In genomic region chr22:29607426-29607825, GRCh38 we compare ENCODE assay signal across 16 cellular contexts. TPM values are rescaled to one million over a fixed set of nuclear protein-coding genes. Genes with fewer than 3 reads are reported as not detected.
DNase-seq lines count a peak whose midpoint lies in the region; ATAC-seq and TF ChIP-seq lines count a peak whose summit lies in the region.
"Had no signal": no experiment of that assay in that cellular context is flagged by ENCODE, and none has a peak within 500 bp of the region (broad histone marks: within the 10 kb centered on the region; RNA-seq: fewer than 3 reads in every experiment).

No MANE protein-coding gene starts in this region.

- H3K56ac ChIP-seq in IMR-90 (ENCODE audit: extremely low read depth, insufficient read depth, low read length), result no peak overlapping the region

- H3K4me2 ChIP-seq in IMR-90 (ENCODE audit: low read depth, low read length) (no peak overlapping the region), neuronal stem cell (ENCODE audit: insufficient read depth, low read length, poor library complexity, severe bottlenecking) (no peak overlapping the region)
- H3K4me2 ChIP-seq: BLaER1 treated with 17β-estradiol and CSF1 and Interleukin-3, amounts not matched to agents 10 nM and 100 nM had no signal

- H3K4me3 ChIP-seq in IMR-90 (ENCODE audit: insufficient read depth, low read depth, low read length) (no peak overlapping the region), Panc1 (ENCODE audit: low read depth in 2 of 2, low read length in 2 of 2) (no peak overlapping the region), neuronal stem cell (ENCODE audit: low read length in 2 of 2) (no peak overlapping the region)
- H3K4me3 ChIP-seq: BLaER1 treated with 17β-estradiol and CSF1 and Interleukin-3, amounts not matched to agents 10 nM and 100 nM had no signal

- H2BK120ac ChIP-seq in IMR-90 (ENCODE audit: low read depth, low read length) (no peak overlapping the region), neuronal stem cell (ENCODE audit: low read depth, low read length) (no peak overlapping the region)

- H3K18ac ChIP-seq in IMR-90 (ENCODE audit: low read depth, low read length) (no peak overlapping the region), neuronal stem cell (ENCODE audit: low read length) (no peak overlapping the region)

- H3K9ac ChIP-seq in IMR-90 (ENCODE audit: low read depth, low read length), result no peak overlapping the region
- H3K9ac ChIP-seq in neuronal stem cell (ENCODE audit: low read depth, low read length, poor library complexity), result no peak overlapping the region
- H3K9ac ChIP-seq: BLaER1 treated with 17β-estradiol and CSF1 and Interleukin-3, amounts not matched to agents 10 nM and 100 nM had no signal

- no peak overlapping the region for H2AFZ ChIP-seq in IMR-90 (replicated peaks; ENCODE audit: low read length, poor library complexity)
- no peak overlapping the region for H2AFZ ChIP-seq in neuronal stem cell (ENCODE audit: low read length)

- H3K9me1 ChIP-seq in IMR-90 (ENCODE audit: insufficient read depth, low read length), result peaks cover 6% of the 10 kb centered on the region

- intact Hi-C loops in IMR-90 (cut with micrococcal nuclease), result no loop called here
- intact Hi-C loops in Panc1 (cut with micrococcal nuclease; ENCODE audit: unreplicated experiment), result no loop called here

- H2BK5ac ChIP-seq in IMR-90 (ENCODE audit: low read depth, low read length, poor library complexity, severe bottlenecking) (no peak overlapping the region), neuronal stem cell (ENCODE audit: low read length) (no peak overlapping the region)

- H3K27me3 ChIP-seq in IMR-90 (ENCODE audit: control insufficient read depth, insufficient read depth, low read length) (no peaks in the 10 kb centered on the region), Panc1 (ENCODE audit: control insufficient read depth, insufficient read depth, low read length) (no peaks in the 10 kb centered on the region), neuronal stem cell (ENCODE audit: control insufficient read depth in 3 of 3, insufficient read depth in 3 of 3, low read depth in 1 of 3, low read length in 3 of 3) (no peaks in the 10 kb centered on the region)
- H3K27me3 ChIP-seq: BLaER1 treated with 17β-estradiol and CSF1 and Interleukin-3, amounts not matched to agents 10 nM and 100 nM had no signal

- H3K79me1 ChIP-seq in IMR-90 (ENCODE audit: low read depth in 1 of 2, low read length in 2 of 2), result peaks cover 12 to 56% of the 10 kb centered on the region in 2 experiments
- no peaks in the 10 kb centered on the region for H3K79me1 ChIP-seq in neuronal stem cell (ENCODE audit: low read depth, low read length)

- H2AK9ac ChIP-seq in IMR-90 (replicated peaks; ENCODE audit: low read depth, low read length, poor library complexity), result no peak overlapping the region

- POLR2A ChIA-PET in IMR-90 (lab: Charles Lee; ENCODE audit: unreplicated experiment), result no interaction called here
- POLR2A ChIA-PET in Panc1 (lab: Charles Lee), result no interaction called here

- no peak overlapping the region for H2BK20ac ChIP-seq in IMR-90 (ENCODE audit: low read depth, low read length)

- H3K4me1 ChIP-seq in IMR-90 (ENCODE audit: control insufficient read depth, insufficient read depth, low read length) (peaks cover 10% of the 10 kb centered on the region; the same call in 1 of the 2 replicates), Panc1 (ENCODE audit: control insufficient read depth, insufficient read depth, low read length) (peaks cover 22% of the 10 kb centered on the region), neuronal stem cell (ENCODE audit: control insufficient read depth in 2 of 2, insufficient read depth in 1 of 2, low read depth in 1 of 2, low read length in 2 of 2) (peaks cover 1 to 2% of the 10 kb centered on the region in 2 donors)

- H3K27ac ChIP-seq in IMR-90 (ENCODE audit: insufficient read depth, low read length), result no peak overlapping the region
- H3K27ac ChIP-seq in Panc1 (ENCODE audit: low read length), result peak overlapping the region; percentile 52
- H3K27ac ChIP-seq in neuronal stem cell (replicated peaks; ENCODE audit: low read length), result no peak overlapping the region
- H3K27ac ChIP-seq: BLaER1 treated with 17β-estradiol and CSF1 and Interleukin-3, amounts not matched to agents 10 nM and 100 nM had no signal

- no peak overlapping the region for H3K14ac ChIP-seq in IMR-90 (replicated peaks; ENCODE audit: low read depth, low read length)
- no peak overlapping the region for H3K14ac ChIP-seq in neuronal stem cell (ENCODE audit: low read length)

- dilution Hi-C loops in IMR-90 (cut with HindIII; ENCODE audit: low sequenced_read_pairs, unreplicated experiment), result no loop called here

- H4K20me1 ChIP-seq in IMR-90 (ENCODE audit: insufficient read depth, low read length), result peaks cover 7% of the 10 kb centered on the region; the same call in 1 of the 2 replicates

- ATAC-seq in IMR-90 (ENCODE audit: low read depth), result no peak
- no peak for ATAC-seq in Panc1
- no peak for ATAC-seq in GM21529 (IDR thresholded peaks at IDR 0.05; ENCODE audit: unreplicated experiment)
- no peak for ATAC-seq in GM21423 (IDR thresholded peaks at IDR 0.05; ENCODE audit: unreplicated experiment)
- ATAC-seq: CD8-positive, alpha-beta T cell; HepG2 had no signal

- no CpG with 5 or more reads among the region's 2 CpGs for WGBS in IMR-90 (ENCODE audit: extremely low coverage in 2 of 2, insufficient read length in 1 of 2), 2 experiments
- WGBS in neuronal stem cell (ENCODE audit: extremely low coverage in 2 of 2, insufficient read length in 2 of 2, insufficient replicate concordance in 1 of 2), 2 donors, result no CpG with 5 or more reads among the region's 2 CpGs

- DNase-seq in IMR-90 (no peak), Panc1 (ENCODE audit: low read depth, low spot score) (no peak), dermis blood vessel endothelial cell (peak; percentile 77), lung microvascular endothelial cell (ENCODE audit: low read depth in 2 of 2) (peak; percentile 65 to 70), NCI-H1417 treated with DMSO at 0.1 percent for 48 hours (lab: John Stamatoyannopoulos, UW) (no peak), neuronal stem cell (ENCODE audit: low spot score) (no peak)
- DNase-seq: Calu3; CD8-positive, alpha-beta T cell; DMS79 treated with DMSO at 0.1 percent for 48 hours; GF-D8; GOT3; H9 had no signal

- no peak overlapping the region for H4K91ac ChIP-seq in IMR-90 (ENCODE audit: insufficient read depth, low read depth, low read length)
- no peak overlapping the region for H4K91ac ChIP-seq in neuronal stem cell (ENCODE audit: low read depth, low read length, poor library complexity)

- peaks cover 5% of the 10 kb centered on the region for H3K36me3 ChIP-seq in IMR-90 (ENCODE audit: control insufficient read depth, insufficient read depth, low read length)
- peaks cover 7% of the 10 kb centered on the region; the same call in 1 of the 2 replicates for H3K36me3 ChIP-seq in Panc1 (ENCODE audit: control insufficient read depth, insufficient read depth, low read length)
- peaks cover 0 to 10% of the 10 kb centered on the region in 2 donors for H3K36me3 ChIP-seq in neuronal stem cell (replicated peaks in 1 of 2; ENCODE audit: control insufficient read depth in 2 of 2, insufficient read depth in 2 of 2, low read length in 2 of 2)

- no peak overlapping the region; the same call in 1 of the 2 replicates for H4K5ac ChIP-seq in IMR-90 (ENCODE audit: low read depth, low read length)

- H3K23ac ChIP-seq in IMR-90 (ENCODE audit: low read depth, low read length), result peak overlapping the region; percentile 42; the same call in 1 of the 2 replicates
- no peak overlapping the region for H3K23ac ChIP-seq in neuronal stem cell (ENCODE audit: low read depth, low read length, poor library complexity)

- in situ Hi-C loops in IMR-90 (cut with MboI; ENCODE audit: low sequenced_read_pairs), result no loop called here
- in situ Hi-C loops in Panc1 (cut with HindIII; ENCODE audit: low pct_unique_long_range_greater_than_20kb, low sequenced_read_pairs), result no loop called here

- H2AK5ac ChIP-seq in IMR-90 (ENCODE audit: low read depth, low read length), result no peak overlapping the region
- no peak overlapping the region for H2AK5ac ChIP-seq in neuronal stem cell (ENCODE audit: low read depth, low read length)

- TF ChIP-seq CTCF in IMR-90 (conservative IDR thresholded peaks at IDR 0.05; ENCODE audit: low read depth, low read length) (no peak), Panc1 (IDR thresholded peaks at IDR 0.05) (no peak)

- TF ChIP-seq RAD21 in IMR-90 (IDR thresholded peaks at IDR 0.05; ENCODE audit: low read length), result no peak

- 0 out of 4 replicates have a peak overlapping the region, but pooled peaks of 1 of the 2 experiments have one; percentile 15 for H4K8ac ChIP-seq in IMR-90 (ENCODE audit: low read depth in 2 of 2, low read length in 2 of 2)
- no peak overlapping the region for H4K8ac ChIP-seq in neuronal stem cell (ENCODE audit: low read depth, low read length)

- peaks cover 4% of the 10 kb centered on the region; the same call in 1 of the 2 replicates for H3K9me3 ChIP-seq in IMR-90 (ENCODE audit: control insufficient read depth, insufficient read depth, low read length)
- H3K9me3 ChIP-seq in Panc1 (ENCODE audit: control insufficient read depth, insufficient read depth, low read depth, low read length), result no peaks in the 10 kb centered on the region; the same call in 1 of the 2 replicates
- peaks cover 0 to 12% of the 10 kb centered on the region in 2 donors for H3K9me3 ChIP-seq in neuronal stem cell (replicated peaks in 1 of 2; ENCODE audit: control insufficient read depth in 2 of 2, insufficient read depth in 1 of 2, low read depth in 1 of 2, low read length in 2 of 2)

- H3K4ac ChIP-seq in IMR-90 (ENCODE audit: low read depth, low read length), result no peak overlapping the region
- H3K4ac ChIP-seq in neuronal stem cell (ENCODE audit: low read length), result no peak overlapping the region

- BruUV-seq in IMR-90 (replicated peaks; lab: Mats Ljungman, UMichigan) (no TSS peak), Panc1 (replicated peaks; lab: Mats Ljungman, UMichigan) (no TSS peak)

- H2BK15ac ChIP-seq in IMR-90 (ENCODE audit: low read depth, low read length), result no peak overlapping the region
- no peak overlapping the region for H2BK15ac ChIP-seq in neuronal stem cell (ENCODE audit: low read length)

- CTCF ChIA-PET in IMR-90 (lab: Yijun Ruan, JAX), result no interaction called here
- CTCF ChIA-PET in Panc1 (lab: Charles Lee), result no interaction called here

- H2BK12ac ChIP-seq in neuronal stem cell (ENCODE audit: low read length), result no peak overlapping the region

- no peak for TF ChIP-seq POLR2A in IMR-90 (IDR thresholded peaks at IDR 0.05; ENCODE audit: low read depth, low read length)

RNA-seq across cellular contexts. Expression of gene NF2, which starts 4.0 kb away (rescaled TPM):
- total RNA-seq in IMR-90 (2012; rRNA removed) (151 and 181 TPM in 2 replicates), Panc1 (2021; ENCODE audit: unreplicated experiment) (190 TPM), dermis blood vessel endothelial cell (66.4 and 103 TPM in 2 replicates), lung microvascular endothelial cell (36.6 and 43.3 TPM in 2 replicates)
- 56.5 and 59.0 TPM in 2 replicates for polyA plus RNA-seq in IMR-90 (2012; rRNA removed)
- polyA plus RNA-seq in IMR-90 (2012; cell fraction: cytosol; rRNA removed), result 34.7 and 46.5 TPM in 2 replicates
- 36.3 and 38.6 TPM in 2 replicates for polyA plus RNA-seq in IMR-90 (2012; cell fraction: nucleus; rRNA removed; ENCODE audit: low replicate concordance)
- 34.0 TPM for polyA plus RNA-seq in Panc1 (2012; ENCODE audit: insufficient read length)
- polyA plus RNA-seq in neuronal stem cell (2013, experiment 1 of 2), result 12.1 TPM
- 13.0 TPM for polyA plus RNA-seq in neuronal stem cell (2013, experiment 2 of 2)

RNA-seq across cellular contexts. Expression of gene NIPSNAP1, which starts 26.5 kb away (rescaled TPM):
- 61.4 and 68.3 TPM in 2 replicates for total RNA-seq in IMR-90 (2012; rRNA removed)
- polyA plus RNA-seq in IMR-90 (2012; rRNA removed), result 64.6 and 69.7 TPM in 2 replicates
- polyA plus RNA-seq in IMR-90 (2012; cell fraction: cytosol; rRNA removed), result 50.9 and 61.4 TPM in 2 replicates
- 47.0 and 55.4 TPM in 2 replicates for polyA plus RNA-seq in IMR-90 (2012; cell fraction: nucleus; rRNA removed; ENCODE audit: low replicate concordance)
- 40.0 TPM for total RNA-seq in Panc1 (2021; ENCODE audit: unreplicated experiment)
- polyA plus RNA-seq in Panc1 (2012; ENCODE audit: insufficient read length), result 72.8 TPM
- 28.2 and 47.0 TPM in 2 replicates for total RNA-seq in dermis blood vessel endothelial cell
- 14.9 and 35.1 TPM in 2 replicates for total RNA-seq in lung microvascular endothelial cell
- 268 TPM for polyA plus RNA-seq in neuronal stem cell (2013, experiment 1 of 2)
- 269 TPM for polyA plus RNA-seq in neuronal stem cell (2013, experiment 2 of 2)

RNA-seq across cellular contexts. Expression of gene THOC5, which starts 53.9 kb away (rescaled TPM):
- total RNA-seq in IMR-90 (2012; rRNA removed), result 61.1 and 73.7 TPM in 2 replicates
- polyA plus RNA-seq in IMR-90 (2012; rRNA removed), result 56.8 and 68.4 TPM in 2 replicates
- 32.1 and 46.9 TPM in 2 replicates for polyA plus RNA-seq in IMR-90 (2012; cell fraction: cytosol; rRNA removed)
- 244 and 250 TPM in 2 replicates for polyA plus RNA-seq in IMR-90 (2012; cell fraction: nucleus; rRNA removed; ENCODE audit: low replicate concordance)
- total RNA-seq in Panc1 (2021; ENCODE audit: unreplicated experiment), result 74.4 TPM
- 43.1 TPM for polyA plus RNA-seq in Panc1 (2012; ENCODE audit: insufficient read length)
- 53.1 and 62.4 TPM in 2 replicates for total RNA-seq in dermis blood vessel endothelial cell
- total RNA-seq in lung microvascular endothelial cell, result 21.1 and 23.2 TPM in 2 replicates
- polyA plus RNA-seq in neuronal stem cell (2013, experiment 1 of 2), result 16.1 TPM
- 16.1 TPM for polyA plus RNA-seq in neuronal stem cell (2013, experiment 2 of 2)

Comparison
In these comparisons a context has a peak if more than half of its experiments do, and no peak if none do; other contexts are left out.
1. DNase-seq: peak in dermis blood vessel endothelial cell (single experiment) and lung microvascular endothelial cell (2 of 2); none in IMR-90 (single experiment), Panc1 (single experiment), NCI-H1417 treated with DMSO at 0.1 percent for 48 hours (single experiment) and neuronal stem cell (single experiment).